18 cellular contexts compared by ENCODE assay signal in genomic region chr11:126157326-126158030, GRCh38.
"Had no signal": no experiment of that assay in that cellular context is flagged by ENCODE, and none has a peak within 500 bp of the region (broad histone marks: within the 10 kb centered on the region; RNA-seq: fewer than 3 reads in every experiment).

No MANE protein-coding gene starts in this region.

- H3K9me3 Mint-ChIP-seq: activated naive CD8-positive, alpha-beta T cell treated with anti-CD3 and anti-CD28 coated beads for 36 hours; activated T-cell treated with anti-CD3 and anti-CD28 coated beads, Interleukin-2, amount 50 U/mL, for 72 hours had no signal

- H3K4me3 Mint-ChIP-seq: activated naive CD8-positive, alpha-beta T cell treated with anti-CD3 and anti-CD28 coated beads for 36 hours; activated T-cell treated with anti-CD3 and anti-CD28 coated beads, Interleukin-2, amount 50 U/mL, for 72 hours; nephron; T-helper 17 cell; type B pancreatic cell had no signal

- ATAC-seq: activated T-cell treated with anti-CD3 and anti-CD28 coated beads, Interleukin-2, amount 50 U/mL, for 72 hours; esophagus mucosa; left lung; T-helper 17 cell had no signal

- H3K27me3 Mint-ChIP-seq: activated naive CD8-positive, alpha-beta T cell treated with anti-CD3 and anti-CD28 coated beads for 36 hours; type B pancreatic cell had no signal

- H3K4me3 ChIP-seq: breast epithelium, left lung, mucosa of descending colon, sigmoid colon, suprapubic skin had no signal

- H3K27ac Mint-ChIP-seq: activated naive CD8-positive, alpha-beta T cell treated with anti-CD3 and anti-CD28 coated beads for 36 hours; activated T-cell treated with anti-CD3 and anti-CD28 coated beads, Interleukin-2, amount 50 U/mL, for 72 hours; T-helper 17 cell; type B pancreatic cell had no signal

- H3K4me1 Mint-ChIP-seq: activated naive CD8-positive, alpha-beta T cell treated with anti-CD3 and anti-CD28 coated beads for 36 hours had no signal

- DNase-seq: activated CD4-positive, alpha-beta T cell treated with anti-CD3 and anti-CD28 coated beads, Interleukin-2, amount 50 U/mL, for 48 hours; activated CD4-positive, CD25-positive, alpha-beta regulatory T cell treated with anti-CD3 and anti-CD28 coated beads, Interleukin-2, amount 50 U/mL, for 72 hours; activated gamma-delta T cell treated with Interleukin-2 at 50 U/mL for 16 hours; activated naive CD8-positive, alpha-beta T cell treated with anti-CD3 and anti-CD28 coated beads for 36 hours; activated T-cell treated with anti-CD3 and anti-CD28 coated beads, Interleukin-2, amount 50 U/mL, for 72 hours; aorta; glutamatergic neuron; left lung; sigmoid colon; stimulated activated CD4-positive, alpha-beta T cell treated with anti-CD3 and anti-CD28 coated beads, Interleukin-12 subunit alpha, Interleukin-12 subunit beta, amount 100 ng/mL, for 4 hours; stimulated activated naive CD4-positive, alpha-beta T cell treated with Interleukin-2 at 50 U/mL for 16 hours; T-helper 17 cell had no signal

- H3K36me3 Mint-ChIP-seq: activated naive CD8-positive, alpha-beta T cell treated with anti-CD3 and anti-CD28 coated beads for 36 hours; type B pancreatic cell had no signal
